9 cellular contexts compared by ENCODE assay signal in genomic region chr10:102650655-102651454, GRCh38. TPM values are rescaled to one million over a fixed set of nuclear protein-coding genes. Genes with fewer than 3 reads are reported as not detected.
A peak's percentile ranks its signal among the peaks of the same experiment; 100 is the strongest.
DNase-seq lines count a peak whose midpoint lies in the region; ATAC-seq and TF ChIP-seq lines count a peak whose summit lies in the region.
"Had no signal": no experiment of that assay in that cellular context is flagged by ENCODE, and none has a peak within 500 bp of the region (broad histone marks: within the 10 kb centered on the region; RNA-seq: fewer than 3 reads in every experiment).

No MANE protein-coding gene starts in this region.

- H3K4me3 ChIP-seq in GM12865 (ENCODE audit: low read depth, low read length) = peak overlapping the region; percentile 90
- no peak overlapping the region for H3K4me3 ChIP-seq in esophagus (ENCODE audit: low read depth in 1 of 2, low read length in 2 of 2)
- H3K4me3 ChIP-seq in sigmoid colon = no peak overlapping the region

- TF ChIP-seq EP300 in sigmoid colon (IDR thresholded peaks at IDR 0.05) = no peak

- H3K27me3 ChIP-seq in esophagus (ENCODE audit: control insufficient read depth in 1 of 2, insufficient read depth in 2 of 2, low read length in 2 of 2) = no peaks in the 10 kb centered on the region
- no peaks in the 10 kb centered on the region for H3K27me3 ChIP-seq in sigmoid colon

- no peak for TF ChIP-seq POLR2A in sigmoid colon (IDR thresholded peaks at IDR 0.05)

- ATAC-seq in GM19467 (IDR thresholded peaks at IDR 0.05; ENCODE audit: unreplicated experiment) (no peak), GM18519 (IDR thresholded peaks at IDR 0.05; ENCODE audit: low FRiP score, unreplicated experiment) (no peak)

- WGBS in esophagus, 2 donors = 50 to 59% methylated on average over 11 of the region's 11 CpGs
- WGBS in sigmoid colon, 2 donors = 62% methylated on average over 11 of the region's 11 CpGs

- peaks cover 30 to 57% of the 10 kb centered on the region in 2 donors for H3K4me1 ChIP-seq in esophagus (ENCODE audit: control insufficient read depth in 2 of 2, insufficient read depth in 2 of 2, low read length in 1 of 2)
- H3K4me1 ChIP-seq in sigmoid colon = peaks cover 0 to 86% (median 71%) of the 10 kb centered on the region in 4 donors

- peak; percentile 37 for DNase-seq in GM12865 (ENCODE audit: low read depth)
- peak; percentile 39 for DNase-seq in NOMO-1 treated with dmso at 0.1 percent for 144 hours (lab: John Stamatoyannopoulos, UW; ENCODE audit: unreplicated experiment)
- no peak for DNase-seq in sigmoid colon
- DNase-seq in NCI-H345 treated with DMSO at 0.1 percent for 48 hours (lab: John Stamatoyannopoulos, UW; ENCODE audit: unreplicated experiment) = no peak
- DNase-seq in HuH-7.5 (ENCODE audit: low spot score) = no peak
- DNase-seq: NCI-H1417 treated with DMSO at 0.1 percent for 48 hours had no signal

- intact Hi-C loops in sigmoid colon (cut with DNase I) = no loop called here

- no peaks in the 10 kb centered on the region for H3K9me3 ChIP-seq in esophagus (ENCODE audit: control insufficient read depth in 2 of 2, insufficient read depth in 1 of 2, low read depth in 1 of 2, low read length in 1 of 2)
- no peaks in the 10 kb centered on the region for H3K9me3 ChIP-seq in sigmoid colon

- peak overlapping the region; percentile 6 to 11 for H3K27ac ChIP-seq in esophagus (ENCODE audit: low read depth in 2 of 2, low read length in 1 of 2)
- peak overlapping the region; percentile 67 to 100 (median 95) for H3K27ac ChIP-seq in sigmoid colon

- H3K36me3 ChIP-seq in esophagus (ENCODE audit: control insufficient read depth in 2 of 2, insufficient read depth in 2 of 2, low read length in 1 of 2) (peaks cover 4 to 26% of the 10 kb centered on the region in 2 donors), sigmoid colon (peaks cover 13 to 35% (median 21%) of the 10 kb centered on the region in 4 donors)

- TF ChIP-seq CTCF in GM12865 (IDR thresholded peaks at IDR 0.05; ENCODE audit: insufficient read depth, low read depth, low read length, missing control alignments) = no peak
- TF ChIP-seq CTCF in sigmoid colon (IDR thresholded peaks at IDR 0.05) = no peak

RNA-seq across cellular contexts. Expression of gene TRIM8, which starts 6.6 kb away (rescaled TPM):
- polyA plus RNA-seq in esophagus = 10 to 100 TPM; 26.4 to 33.3 TPM
- total RNA-seq in sigmoid colon = 10 to 100 TPM; 58.9 to 88.6 (median 67.1) TPM
- 10 to 100 TPM; 25.0 to 53.0 (median 46.8) TPM for polyA plus RNA-seq in sigmoid colon

Comparison
In these comparisons a context has a peak if more than half of its experiments do, and no peak if none do; other contexts are left out.
1. DNase-seq: peak in GM12865 (single experiment) and NOMO-1 treated with dmso at 0.1 percent for 144 hours (single experiment); none in sigmoid colon (single experiment), NCI-H345 treated with DMSO at 0.1 percent for 48 hours (single experiment) and HuH-7.5 (single experiment).